8 cellular contexts compared by ENCODE assay signal in genomic region chr12:76031081-76031413, GRCh38. TPM values are rescaled to one million over a fixed set of nuclear protein-coding genes. Genes with fewer than 3 reads are reported as not detected.
DNase-seq lines count a peak whose midpoint lies in the region; ATAC-seq, FAIRE-seq and TF ChIP-seq lines count a peak whose summit lies in the region.

No MANE protein-coding gene starts in this region.

- H3K79me2 ChIP-seq in OCI-LY7 (ENCODE audit: insufficient read depth, low read depth, low read length) (no peaks in the 10 kb centered on the region), endothelial cell of umbilical vein (ENCODE audit: control insufficient read depth, insufficient read depth, low read length) (peaks cover 37% of the 10 kb centered on the region)

- H4K20me1 ChIP-seq in OCI-LY7 (ENCODE audit: insufficient read depth, low read length) (no peaks in the 10 kb centered on the region), endothelial cell of umbilical vein (replicated peaks; ENCODE audit: control insufficient read depth, extremely low read depth, insufficient read depth, low read length) (no peaks in the 10 kb centered on the region)

- peak; percentile 22 for ATAC-seq in GM21526 (IDR thresholded peaks at IDR 0.05; ENCODE audit: low FRiP score, unreplicated experiment)

- no peaks in the 10 kb centered on the region for H3K9me2 ChIP-seq in OCI-LY7 (ENCODE audit: insufficient read depth, low read length)

- no TSS peak for BruUV-seq in OCI-LY7 (replicated peaks; lab: Mats Ljungman, UMichigan)
- no TSS peak for BruUV-seq in endothelial cell of umbilical vein (replicated peaks; lab: Mats Ljungman, UMichigan)

- H3K4me1 ChIP-seq in OCI-LY7 (ENCODE audit: insufficient read depth, low read length, poor library complexity, severe bottlenecking) (peaks cover 28% of the 10 kb centered on the region), endothelial cell of umbilical vein (ENCODE audit: control insufficient read depth, extremely low read depth, insufficient read depth, low read length) (peaks cover 31% of the 10 kb centered on the region), neutrophil (ENCODE audit: control insufficient read depth in 1 of 2, insufficient read depth in 1 of 2, low read depth in 1 of 2, low read length in 1 of 2) (peaks cover 40 to 50% of the 10 kb centered on the region in 2 experiments)

- peak overlapping the region; percentile 96 for H3K27ac ChIP-seq in AG04450 (ENCODE audit: low read depth, low read length)
- H3K27ac ChIP-seq in OCI-LY7 (ENCODE audit: low read depth, low read length, poor library complexity, severe bottlenecking): no peak overlapping the region
- H3K27ac ChIP-seq in endothelial cell of umbilical vein (ENCODE audit: insufficient read depth, low read depth, low read length): peak overlapping the region; percentile 87
- peak overlapping the region; percentile 49 for H3K27ac ChIP-seq in neutrophil

- H3K36me3 ChIP-seq in OCI-LY7 (ENCODE audit: insufficient read depth, low read length) (no peaks in the 10 kb centered on the region), endothelial cell of umbilical vein (ENCODE audit: control insufficient read depth in 2 of 2, extremely low read depth in 1 of 2, insufficient read depth in 2 of 2, low read length in 2 of 2) (peaks cover 0 to 8% of the 10 kb centered on the region in 2 experiments), neutrophil (no peaks in the 10 kb centered on the region)

- peak overlapping the region; percentile 67 for H3K4me2 ChIP-seq in OCI-LY7 (ENCODE audit: low read length)
- H3K4me2 ChIP-seq in endothelial cell of umbilical vein (ENCODE audit: insufficient read depth, low read length): no peak overlapping the region

- no peak for TF ChIP-seq CTCF in AG04450 (IDR thresholded peaks at IDR 0.05; ENCODE audit: low read depth, low read length)
- no peak for TF ChIP-seq CTCF in OCI-LY7 (conservative IDR thresholded peaks at IDR 0.05; ENCODE audit: low read length)
- no peak for TF ChIP-seq CTCF in endothelial cell of umbilical vein (IDR thresholded peaks at IDR 0.05; ENCODE audit: extremely low read depth in 1 of 2, insufficient read depth in 1 of 2, low read depth in 1 of 2, low read length in 2 of 2)
- no peak for TF ChIP-seq CTCF in neutrophil (IDR thresholded peaks at IDR 0.05)

- dilution Hi-C loops in endothelial cell of umbilical vein (cut with MboI; ENCODE audit: extremely low pct_ligation_motif_present, low sequenced_read_pairs): loop anchor here (25.0 kb wide), 1 partner anchor 519 kb away; the partner anchor contains the start of gene KRR1

- TF ChIP-seq POLR2A in endothelial cell of umbilical vein (IDR thresholded peaks at IDR 0.05; ENCODE audit: low read depth, low read length): no peak

- no peak for FAIRE-seq in endothelial cell of umbilical vein (lab: Jason Lieb, UNC)

- H3K9me1 ChIP-seq in endothelial cell of umbilical vein (replicated peaks; ENCODE audit: control insufficient read depth, extremely low read depth, insufficient read depth, low read length): no peaks in the 10 kb centered on the region

- H3K9me3 ChIP-seq in AG04450 (ENCODE audit: control insufficient read depth, insufficient read depth, low read length): no peaks in the 10 kb centered on the region; the same call in 1 of the 2 replicates
- H3K9me3 ChIP-seq in OCI-LY7 (ENCODE audit: low read length): no peaks in the 10 kb centered on the region
- no peaks in the 10 kb centered on the region for H3K9me3 ChIP-seq in endothelial cell of umbilical vein (replicated peaks; ENCODE audit: control insufficient read depth, insufficient read depth, low read length)
- H3K9me3 ChIP-seq in neutrophil: no peaks in the 10 kb centered on the region

- POLR2A ChIA-PET in AG04450 (lab: Yijun Ruan, JAX): interaction anchor here (0.5 to 3.1 kb wide), 32 partner anchors 10 to 556 kb away, joined by 3 to 26 read pairs (median 6); partner anchors contain the start of genes BBS10, KRR1 and NAP1L1
- POLR2A ChIA-PET in OCI-LY7 (lab: Charles Lee): interaction anchor here (0.7 to 1.7 kb wide), 8 partner anchors 212 to 545 kb away, joined by 3 to 6 read pairs (median 3); partner anchors contain the start of gene BBS10
- POLR2A ChIA-PET in endothelial cell of umbilical vein (lab: Charles Lee): interaction anchor here (0.6 to 3.3 kb wide), 30 partner anchors 33 to 520 kb away, joined by 3 to 20 read pairs (median 4); partner anchors contain the start of gene KRR1

- DNase-seq in AG04450 (ENCODE audit: low read depth, low spot score) (no peak), OCI-LY7 (ENCODE audit: low spot score) (no peak), endothelial cell of umbilical vein (ENCODE audit: low read depth, low spot score) (no peak), NAMALWA (ENCODE audit: low spot score) (no peak), NCI-H2171 (lab: John Stamatoyannopoulos, UW) (no peak), DMS114 treated with DMSO at 0.1 percent for 48 hours (lab: John Stamatoyannopoulos, UW; ENCODE audit: unreplicated experiment) (no peak)

- H3K9ac ChIP-seq in endothelial cell of umbilical vein (replicated peaks; ENCODE audit: extremely low read depth, insufficient read depth, low read length): peak overlapping the region; percentile 99

- intact Hi-C loops in OCI-LY7 (cut with micrococcal nuclease; ENCODE audit: unreplicated experiment) (loop anchor here (1.0 to 5.0 kb wide), 9 partner anchors 71 to 544 kb away; partner anchors contain the start of gene KRR1), endothelial cell of umbilical vein (cut with micrococcal nuclease) (loop anchor here (1.0 to 10.0 kb wide), 15 partner anchors 34 to 520 kb away; partner anchors contain the start of gene KRR1)

- H3K27me3 ChIP-seq in AG04450 (ENCODE audit: control insufficient read depth, insufficient read depth, low read length) (no peaks in the 10 kb centered on the region), endothelial cell of umbilical vein (ENCODE audit: control insufficient read depth in 2 of 2, insufficient read depth in 2 of 2, low read length in 2 of 2) (no peaks in the 10 kb centered on the region), neutrophil (peaks cover 52% of the 10 kb centered on the region)

- CTCF ChIA-PET in AG04450 (lab: Charles Lee) (interaction anchor here (1.2 to 2.0 kb wide), 3 partner anchors 206 to 546 kb away, joined by 3 to 9 read pairs (median 3); no protein-coding TSS in a partner anchor), OCI-LY7 (lab: Charles Lee; ENCODE audit: unreplicated experiment) (interaction anchor here (1.0 to 1.4 kb wide), 4 partner anchors 11 to 504 kb away, joined by 3 to 5 read pairs (median 4); no protein-coding TSS in a partner anchor), endothelial cell of umbilical vein (lab: Charles Lee) (interaction anchor here (0.9 to 6.6 kb wide), 30 partner anchors 10 to 546 kb away, joined by 3 to 95 read pairs (median 5); partner anchors contain the start of gene BBS10)

- H2AFZ ChIP-seq in OCI-LY7 (ENCODE audit: low read length): peak overlapping the region; percentile 89
- no peak overlapping the region for H2AFZ ChIP-seq in endothelial cell of umbilical vein (ENCODE audit: low read depth, low read length)

- H3K4me3 ChIP-seq in AG04450 (ENCODE audit: low read depth, low read length) (peak overlapping the region; percentile 98), OCI-LY7 (ENCODE audit: low read depth, low read length, poor library complexity, severe bottlenecking) (peak overlapping the region; percentile 71), endothelial cell of umbilical vein (replicated peaks in 1 of 3; ENCODE audit: insufficient read depth in 1 of 3, low read depth in 1 of 3, low read length in 3 of 3) (peak overlapping the region; percentile 77 to 99 (median 82)), neutrophil (ENCODE audit: low read depth in 1 of 2, low read length in 1 of 2) (peak overlapping the region; percentile 70 to 72)

TF ChIP-seq in endothelial cell of umbilical vein, 7 proteins besides CTCF, POLR2A, EP300 and RAD21 (continues in another document):
- TF ChIP-seq GATA2 (IDR thresholded peaks at IDR 0.05; ENCODE audit: insufficient read depth, insufficient read length, low read depth, low read length) (no peak), JUN (IDR thresholded peaks at IDR 0.05; ENCODE audit: borderline replicate concordance, insufficient read depth, insufficient read length, low read depth) (no peak), FOS (IDR thresholded peaks at IDR 0.05; ENCODE audit: borderline replicate concordance, insufficient read depth, low read length) (no peak), MYC (IDR thresholded peaks at IDR 0.05; ENCODE audit: low read depth, low read length) (no peak), EZH2 (IDR thresholded peaks at IDR 0.05; ENCODE audit: borderline replicate concordance, low read depth, low read length, severe bottlenecking) (no peak)
- TF ChIP-seq, protein P1, sequence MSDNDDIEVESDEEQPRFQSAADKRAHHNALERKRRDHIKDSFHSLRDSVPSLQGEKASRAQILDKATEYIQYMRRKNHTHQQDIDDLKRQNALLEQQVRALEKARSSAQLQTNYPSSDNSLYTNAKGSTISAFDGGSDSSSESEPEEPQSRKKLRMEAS (IDR thresholded peaks at IDR 0.05; ENCODE audit: insufficient read depth, insufficient read length): no peak

RNA-seq across cellular contexts. Expression of gene PHLDA1, which starts 0.5 kb away (rescaled TPM):
- polyA plus RNA-seq in AG04450 (2011; rRNA removed) (89.0 and 99.5 TPM in 2 replicates), endothelial cell of umbilical vein (13.8 and 14.1 TPM in 2 replicates)
- polyA minus RNA-seq in AG04450 (2011; rRNA and poly(A)+ RNA removed): 106 and 118 TPM in 2 replicates
- 0.44 and 0.54 TPM in 2 replicates for total RNA-seq in OCI-LY7 (2014; rRNA removed; shearing (Covaris generic))
- total RNA-seq in OCI-LY7 (2022) (2.1 and 2.3 TPM in 2 replicates), endothelial cell of umbilical vein (26.8 and 30.8 TPM in 2 replicates)
- polyA plus RNA-seq in endothelial cell of umbilical vein (2011; cell fraction: cytosol; rRNA removed): 9.5 and 10.7 TPM in 2 replicates
- 12.0 and 13.5 TPM in 2 replicates for polyA plus RNA-seq in endothelial cell of umbilical vein (2011; cell fraction: nucleus; rRNA removed)
- polyA plus RNA-seq in endothelial cell of umbilical vein (2012): 15.9 and 23.2 TPM in 2 replicates
- polyA minus RNA-seq in endothelial cell of umbilical vein: 12.6 and 18.0 TPM in 2 replicates
- polyA minus RNA-seq in endothelial cell of umbilical vein (2011; cell fraction: cytosol; rRNA and poly(A)+ RNA removed): 6.0 TPM
- 23.9 and 38.3 TPM in 2 replicates for polyA minus RNA-seq in endothelial cell of umbilical vein (2011; cell fraction: nucleus; rRNA and poly(A)+ RNA removed)

RNA-seq across cellular contexts. Expression of gene NAP1L1, which starts 53.4 kb away (rescaled TPM):
- polyA plus RNA-seq in AG04450 (2011; rRNA removed) (421 and 593 TPM in 2 replicates), endothelial cell of umbilical vein (78.8 and 127 TPM in 2 replicates)
- polyA minus RNA-seq in AG04450 (2011; rRNA and poly(A)+ RNA removed): 110 and 183 TPM in 2 replicates
- total RNA-seq in OCI-LY7 (2014; rRNA removed; shearing (Covaris generic)): 348 and 487 TPM in 2 replicates
- total RNA-seq in OCI-LY7 (2022) (904 and 1,048 TPM in 2 replicates), endothelial cell of umbilical vein (649 and 665 TPM in 2 replicates)
- 340 and 349 TPM in 2 replicates for polyA plus RNA-seq in endothelial cell of umbilical vein (2011; cell fraction: cytosol; rRNA removed)
- 222 and 301 TPM in 2 replicates for polyA plus RNA-seq in endothelial cell of umbilical vein (2011; cell fraction: nucleus; rRNA removed)
- polyA plus RNA-seq in endothelial cell of umbilical vein (2012): 819 and 954 TPM in 2 replicates
- 109 and 130 TPM in 2 replicates for polyA minus RNA-seq in endothelial cell of umbilical vein
- polyA minus RNA-seq in endothelial cell of umbilical vein (2011; cell fraction: cytosol; rRNA and poly(A)+ RNA removed): 305 TPM
- polyA minus RNA-seq in endothelial cell of umbilical vein (2011; cell fraction: nucleus; rRNA and poly(A)+ RNA removed): 196 and 279 TPM in 2 replicates
